In genomic region chr3:64266065-64266874, GRCh38 we compare ENCODE assay signal across 1 cellular context.
TF ChIP-seq lines count a peak whose summit lies in the region.

No MANE protein-coding gene starts in this region.

TF ChIP-seq in A549, 52 proteins besides CTCF, POLR2A, EP300 and RAD21 (continued from another document):
- TF ChIP-seq GATA3 (IDR thresholded peaks at IDR 0.05; ENCODE audit: borderline replicate concordance) (peak; percentile 71), HOXB5 (CRISPR knock-in tag; IDR thresholded peaks at IDR 0.05) (no peak), HDAC2 (IDR thresholded peaks at IDR 0.05) (no peak), ATOH8 (CRISPR knock-in tag; IDR thresholded peaks at IDR 0.05; ENCODE audit: low read depth) (no peak), BHLHE40 (IDR thresholded peaks at IDR 0.05; ENCODE audit: low read depth, low read length) (no peak), CBX2 (IDR thresholded peaks at IDR 0.05; ENCODE audit: borderline replicate concordance, low read depth) (no peak), NPAS2 (CRISPR knock-in tag; IDR thresholded peaks at IDR 0.05; ENCODE audit: borderline replicate concordance) (no peak), EHMT2 (IDR thresholded peaks at IDR 0.05; ENCODE audit: low read depth) (no peak), ZNF302 (CRISPR knock-in tag; IDR thresholded peaks at IDR 0.05) (no peak), NFE2L2 (conservative IDR thresholded peaks at IDR 0.05; ENCODE audit: low read length) (no peak), TFCP2L1 (CRISPR knock-in tag; IDR thresholded peaks at IDR 0.05) (no peak), JUNB (IDR thresholded peaks at IDR 0.05) (peak; percentile 84), PHF8 (IDR thresholded peaks at IDR 0.05; ENCODE audit: borderline replicate concordance, low read depth) (no peak), MYC (IDR thresholded peaks at IDR 0.05; ENCODE audit: borderline replicate concordance, low read length) (no peak), KDM5A (IDR thresholded peaks at IDR 0.05) (no peak), REST (IDR thresholded peaks at IDR 0.05) (no peak), CHD2 (IDR thresholded peaks at IDR 0.05; ENCODE audit: low read length, partially characterized antibody) (no peak), RNF2 (IDR thresholded peaks at IDR 0.05; ENCODE audit: borderline replicate concordance, low read depth) (no peak), HOXB13 (CRISPR knock-in tag; IDR thresholded peaks at IDR 0.05; ENCODE audit: low read depth) (no peak), ZFP36 (IDR thresholded peaks at IDR 0.05; ENCODE audit: borderline replicate concordance, partially characterized antibody) (no peak), HEYL (CRISPR knock-in tag; IDR thresholded peaks at IDR 0.05) (no peak), ESRRA (IDR thresholded peaks at IDR 0.05; ENCODE audit: borderline replicate concordance, low read length) (no peak), SMC3 (IDR thresholded peaks at IDR 0.05) (no peak; the same call in 1 of the 3 replicates), ZC3H11A (IDR thresholded peaks at IDR 0.05) (no peak), JUN (IDR thresholded peaks at IDR 0.05) (peak; percentile 66 to 68; a peak in 4 of 5 replicates), HMGXB4 (CRISPR knock-in tag; IDR thresholded peaks at IDR 0.05; ENCODE audit: borderline replicate concordance) (no peak), FOSB (CRISPR knock-in tag; IDR thresholded peaks at IDR 0.05) (no peak), POLR2AphosphoS2 (conservative IDR thresholded peaks at IDR 0.05; ENCODE audit: low read length) (no peak), MAFK (IDR thresholded peaks at IDR 0.05; ENCODE audit: partially characterized antibody) (no peak), HOXA7 (CRISPR knock-in tag; IDR thresholded peaks at IDR 0.05) (no peak), SREBF2 (IDR thresholded peaks at IDR 0.05) (no peak), PBX3 (IDR thresholded peaks at IDR 0.05) (no peak), CHD4 (IDR thresholded peaks at IDR 0.05; ENCODE audit: borderline replicate concordance) (no peak), ZSCAN20 (CRISPR knock-in tag; IDR thresholded peaks at IDR 0.05) (no peak), KDM1A (IDR thresholded peaks at IDR 0.05; ENCODE audit: low read depth) (no peak)
- TF ChIP-seq, protein P1, sequence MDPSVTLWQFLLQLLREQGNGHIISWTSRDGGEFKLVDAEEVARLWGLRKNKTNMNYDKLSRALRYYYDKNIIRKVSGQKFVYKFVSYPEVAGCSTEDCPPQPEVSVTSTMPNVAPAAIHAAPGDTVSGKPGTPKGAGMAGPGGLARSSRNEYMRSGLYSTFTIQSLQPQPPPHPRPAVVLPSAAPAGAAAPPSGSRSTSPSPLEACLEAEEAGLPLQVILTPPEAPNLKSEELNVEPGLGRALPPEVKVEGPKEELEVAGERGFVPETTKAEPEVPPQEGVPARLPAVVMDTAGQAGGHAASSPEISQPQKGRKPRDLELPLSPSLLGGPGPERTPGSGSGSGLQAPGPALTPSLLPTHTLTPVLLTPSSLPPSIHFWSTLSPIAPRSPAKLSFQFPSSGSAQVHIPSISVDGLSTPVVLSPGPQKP (IDR thresholded peaks at IDR 0.05; ENCODE audit: low read depth, low read length), result no peak
- TF ChIP-seq, protein P2, sequence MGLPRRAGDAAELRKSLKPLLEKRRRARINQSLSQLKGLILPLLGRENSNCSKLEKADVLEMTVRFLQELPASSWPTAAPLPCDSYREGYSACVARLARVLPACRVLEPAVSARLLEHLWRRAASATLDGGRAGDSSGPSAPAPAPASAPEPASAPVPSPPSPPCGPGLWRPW (IDR thresholded peaks at IDR 0.05), result peak; percentile 80; the same call in 1 of the 2 replicates
